8 cellular contexts compared by ENCODE assay signal in the genomic region with DNA sequence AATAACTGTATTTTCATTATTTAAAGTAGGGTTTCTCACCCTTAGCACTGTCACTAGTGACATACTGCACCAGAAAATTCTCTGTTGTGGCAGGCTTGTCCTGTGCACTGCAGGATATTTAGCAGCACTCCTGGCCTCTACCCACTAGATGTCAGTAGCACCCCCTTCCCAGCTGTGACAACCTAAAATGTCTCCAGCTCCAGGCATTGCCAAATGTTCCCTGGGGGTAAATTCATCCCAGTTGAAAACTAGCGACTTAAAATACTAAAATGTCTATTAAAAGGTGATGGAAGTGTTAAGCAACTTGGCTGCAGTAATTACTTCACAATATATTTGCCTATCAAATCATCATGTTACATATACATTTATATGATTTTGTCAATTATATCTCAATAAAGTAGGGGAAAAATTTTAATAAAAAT.
DNase-seq lines count a peak whose midpoint lies in the region; ATAC-seq and TF ChIP-seq lines count a peak whose summit lies in the region.

No MANE protein-coding gene starts in this region.

- peak; percentile 92 for ATAC-seq in CD4-positive, CD25-positive, alpha-beta regulatory T cell (ENCODE audit: low read depth in 2 of 2)
- ATAC-seq in GM19468 (IDR thresholded peaks at IDR 0.05; ENCODE audit: extremely low read depth, unreplicated experiment): peak; percentile 67
- peak; percentile 88 for ATAC-seq in RWPE2 (ENCODE audit: low read depth)
- peak; percentile 83 for ATAC-seq in aorta (ENCODE audit: low FRiP score)

- H3K27me3 ChIP-seq in CD4-positive, CD25-positive, alpha-beta regulatory T cell (ENCODE audit: control insufficient read depth, insufficient read depth, low read length): no peaks in the 10 kb centered on the region
- H3K27me3 ChIP-seq in RWPE2 (ENCODE audit: insufficient read depth, poor library complexity, severe bottlenecking): no peaks in the 10 kb centered on the region
- no peaks in the 10 kb centered on the region for H3K27me3 ChIP-seq in aorta (ENCODE audit: control insufficient read depth in 1 of 2, insufficient read depth in 2 of 2, low read length in 1 of 2)

- no peaks in the 10 kb centered on the region for H3K9me3 ChIP-seq in CD4-positive, CD25-positive, alpha-beta regulatory T cell (ENCODE audit: control insufficient read depth in 2 of 2, low read length in 2 of 2)
- H3K9me3 ChIP-seq in RWPE2 (ENCODE audit: severe bottlenecking) (no peaks in the 10 kb centered on the region), aorta (ENCODE audit: control insufficient read depth, low read length) (no peaks in the 10 kb centered on the region)

- intact Hi-C loops in aorta (cut with DNase I): loop anchor here (2.0 to 5.0 kb wide), 3 partner anchors 74 to 164 kb away; a partner anchor contains a TSS

- H3K9me3 Mint-ChIP-seq in CD4-positive, CD25-positive, alpha-beta regulatory T cell: no peaks in the 10 kb centered on the region
- no peaks in the 10 kb centered on the region for H3K9me3 Mint-ChIP-seq in progenitor cell of endocrine pancreas (ENCODE audit: low read depth)

- H3K27ac ChIP-seq in CD4-positive, CD25-positive, alpha-beta regulatory T cell (ENCODE audit: insufficient read depth, low read length, poor library complexity, severe bottlenecking): peak overlapping the region; percentile 38
- H3K27ac ChIP-seq in RWPE2 (ENCODE audit: poor library complexity, severe bottlenecking) (no peak overlapping the region), aorta (ENCODE audit: low read depth in 1 of 2, low read length in 2 of 2) (no peak overlapping the region)

- DNase-seq in CD4-positive, CD25-positive, alpha-beta regulatory T cell: peak; percentile 36 to 71 (median 70)
- DNase-seq in LNCaP clone FGC (ENCODE audit: low read depth) (peak; percentile 32), RWPE2 (ENCODE audit: low spot score) (no peak), glomerular visceral epithelial cell (ENCODE audit: extremely low spot score) (peak; percentile 70), progenitor cell of endocrine pancreas (ENCODE audit: low spot score, unreplicated experiment) (peak; percentile 32), aorta (peak in 1 of 2 donors; percentile 64)
- peak; percentile 60 for DNase-seq in activated naive CD4-positive, alpha-beta T cell treated with Interleukin-2 at 50 U/mL for 16 hours

- H3K4me3 ChIP-seq in CD4-positive, CD25-positive, alpha-beta regulatory T cell (ENCODE audit: low read depth, low read length): no peak overlapping the region
- no peak overlapping the region for H3K4me3 ChIP-seq in LNCaP clone FGC (ENCODE audit: low read depth, low read length)
- no peak overlapping the region for H3K4me3 ChIP-seq in RWPE2 (ENCODE audit: severe bottlenecking)
- H3K4me3 ChIP-seq in aorta (ENCODE audit: low read length in 2 of 2): no peak overlapping the region

- peaks cover 20 to 57% (median 44%) of the 10 kb centered on the region in 4 donors for H3K4me1 Mint-ChIP-seq in CD4-positive, CD25-positive, alpha-beta regulatory T cell
- peaks cover 13% of the 10 kb centered on the region for H3K4me1 Mint-ChIP-seq in progenitor cell of endocrine pancreas (ENCODE audit: low read depth)

- TF ChIP-seq CTCF in LNCaP clone FGC (IDR thresholded peaks at IDR 0.05; ENCODE audit: control insufficient read depth, extremely low read depth, insufficient read depth) (peak; percentile 94), RWPE2 (IDR thresholded peaks at IDR 0.05; ENCODE audit: poor library complexity, severe bottlenecking) (peak; percentile 84), progenitor cell of endocrine pancreas (IDR thresholded peaks at IDR 0.05; ENCODE audit: unreplicated experiment) (peak; percentile 79)

- peaks cover 3% of the 10 kb centered on the region for H3K36me3 Mint-ChIP-seq in CD4-positive, CD25-positive, alpha-beta regulatory T cell
- H3K36me3 Mint-ChIP-seq in progenitor cell of endocrine pancreas (ENCODE audit: insufficient read depth): peaks cover 10% of the 10 kb centered on the region

- no peaks in the 10 kb centered on the region for H3K27me3 Mint-ChIP-seq in CD4-positive, CD25-positive, alpha-beta regulatory T cell
- no peaks in the 10 kb centered on the region for H3K27me3 Mint-ChIP-seq in progenitor cell of endocrine pancreas

- H3K27ac Mint-ChIP-seq in CD4-positive, CD25-positive, alpha-beta regulatory T cell: peak overlapping the region in 1 of 3 donors; percentile 74
- no peak overlapping the region for H3K27ac Mint-ChIP-seq in progenitor cell of endocrine pancreas

- 0% methylated on average over 1 of the region's 1 CpG for WGBS in aorta, 2 donors

- H3K4me1 ChIP-seq in CD4-positive, CD25-positive, alpha-beta regulatory T cell (ENCODE audit: control insufficient read depth, insufficient read depth, low read length, poor library complexity, severe bottlenecking): no peaks in the 10 kb centered on the region
- peaks cover 2% of the 10 kb centered on the region for H3K4me1 ChIP-seq in RWPE2 (ENCODE audit: insufficient read depth, poor library complexity, severe bottlenecking)
- H3K4me1 ChIP-seq in aorta (ENCODE audit: control insufficient read depth in 1 of 2, insufficient read depth in 2 of 2, low read length in 2 of 2): no peaks in the 10 kb centered on the region

- peaks cover 44% of the 10 kb centered on the region for H3K36me3 ChIP-seq in CD4-positive, CD25-positive, alpha-beta regulatory T cell (ENCODE audit: control insufficient read depth, insufficient read depth, low read length)
- H3K36me3 ChIP-seq in RWPE2 (ENCODE audit: low read depth): peaks cover 20% of the 10 kb centered on the region
- H3K36me3 ChIP-seq in aorta (ENCODE audit: control insufficient read depth in 1 of 2, insufficient read depth in 2 of 2, low read length in 1 of 2): peaks cover 0 to 3% of the 10 kb centered on the region in 2 donors

- no peak overlapping the region for H3K4me3 Mint-ChIP-seq in CD4-positive, CD25-positive, alpha-beta regulatory T cell
- H3K4me3 Mint-ChIP-seq in progenitor cell of endocrine pancreas (ENCODE audit: low read depth): no peak overlapping the region
